ENCODE assay signal across 16 cellular contexts in genomic region chr7:29071203-29071804, GRCh38.
DNase-seq lines count a peak whose midpoint lies in the region; ATAC-seq and TF ChIP-seq lines count a peak whose summit lies in the region.
"Had no signal": no experiment of that assay in that cellular context is flagged by ENCODE, and none has a peak within 500 bp of the region (broad histone marks: within the 10 kb centered on the region; RNA-seq: fewer than 3 reads in every experiment).

No MANE protein-coding gene starts in this region.

- H3K4me3 ChIP-seq in GM23338: no peak overlapping the region
- H3K4me3 ChIP-seq: BLaER1 had no signal

- peak overlapping the region; percentile 62; the same call in 1 of the 2 replicates for H3K27ac ChIP-seq in C4-2B
- H3K27ac ChIP-seq in GM23338 (ENCODE audit: low read depth): no peak overlapping the region
- H3K27ac ChIP-seq: BLaER1 had no signal

- H3K4me3 Mint-ChIP-seq in GM23338: no peak overlapping the region
- H3K4me3 Mint-ChIP-seq: CD8-positive, alpha-beta memory T cell; HFFc6; T-helper 1 cell treated with Interleukin-12 subunit alpha and Interleukin-12 subunit beta and Interleukin-4 antibody, amounts not matched to agents 30 μg/mL and 1 μg/mL, for 36 hours had no signal

- H3K4me1 ChIP-seq in GM23338 (ENCODE audit: insufficient read depth): peaks cover 24% of the 10 kb centered on the region
- H3K4me1 ChIP-seq: BLaER1 had no signal

- no peaks in the 10 kb centered on the region for H3K27me3 ChIP-seq in GM23338 (ENCODE audit: insufficient read depth)
- H3K27me3 ChIP-seq: BLaER1 had no signal

- H2AFZ ChIP-seq in GM23338: no peak overlapping the region

- no peak for TF ChIP-seq CTCF in C4-2B (conservative IDR thresholded peaks at IDR 0.05)
- no peak for TF ChIP-seq CTCF in GM23338 (conservative IDR thresholded peaks at IDR 0.05; ENCODE audit: low read depth in 2 of 2)

- no peaks in the 10 kb centered on the region for H3F3A ChIP-seq in GM23338 (replicated peaks; ENCODE audit: low read depth)

- no peak overlapping the region for H3K27ac Mint-ChIP-seq in GM23338
- H3K27ac Mint-ChIP-seq: CD8-positive, alpha-beta memory T cell; HFFc6; T-helper 1 cell treated with Interleukin-12 subunit alpha and Interleukin-12 subunit beta and Interleukin-4 antibody, amounts not matched to agents 30 μg/mL and 1 μg/mL, for 36 hours had no signal

- peaks cover 2% of the 10 kb centered on the region for H3K27me3 Mint-ChIP-seq in GM23338 (ENCODE audit: insufficient read depth, low read depth, poor library complexity)

- H3K4me2 ChIP-seq in GM23338: peak overlapping the region; percentile 19; the same call in 1 of the 2 replicates
- H3K4me2 ChIP-seq: BLaER1 had no signal

- ATAC-seq in GM23338 (no peak), GM21515 (IDR thresholded peaks at IDR 0.05; ENCODE audit: unreplicated experiment) (no peak), GM18909 (IDR thresholded peaks at IDR 0.05; ENCODE audit: poor library complexity, unreplicated experiment) (no peak)
- ATAC-seq: Panc1 had no signal

- no peak for DNase-seq in GM23338 (ENCODE audit: low spot score)
- DNase-seq in NCI-H69 (lab: John Stamatoyannopoulos, UW): peak; percentile 90
- peak; percentile 67 for DNase-seq in foreskin melanocyte
- DNase-seq in NCI-H2196 (lab: John Stamatoyannopoulos, UW; ENCODE audit: unreplicated experiment): no peak
- no peak for DNase-seq in stimulated activated CD8-positive, alpha-beta memory T cell treated with anti-CD3 and anti-CD28 coated beads, Interleukin-4, amount 100 ng/mL, for 48 hours
- DNase-seq: CD8-positive, alpha-beta memory T cell; HFFc6; NCI-H2081; NCI-H774; SHP77 had no signal

- H3K9me2 ChIP-seq in GM23338 (ENCODE audit: insufficient read depth): no peaks in the 10 kb centered on the region

- no peaks in the 10 kb centered on the region for H4K20me1 ChIP-seq in GM23338 (replicated peaks; ENCODE audit: insufficient read depth)
- H4K20me1 ChIP-seq: BLaER1 had no signal

- H3K36me3 ChIP-seq in GM23338 (ENCODE audit: insufficient read depth): no peaks in the 10 kb centered on the region
- H3K36me3 ChIP-seq: BLaER1 had no signal

- no peaks in the 10 kb centered on the region for H3K36me3 Mint-ChIP-seq in GM23338 (ENCODE audit: low read depth)
- H3K36me3 Mint-ChIP-seq: CD8-positive, alpha-beta memory T cell had no signal

- no peaks in the 10 kb centered on the region for H3K79me2 ChIP-seq in GM23338 (replicated peaks; ENCODE audit: insufficient read depth)

- H3K9me3 Mint-ChIP-seq in GM23338: no peaks in the 10 kb centered on the region
- H3K9me3 Mint-ChIP-seq: CD8-positive, alpha-beta memory T cell; HFFc6; T-helper 1 cell treated with Interleukin-12 subunit alpha and Interleukin-12 subunit beta and Interleukin-4 antibody, amounts not matched to agents 30 μg/mL and 1 μg/mL, for 36 hours had no signal

- H3K4me1 Mint-ChIP-seq in GM23338: peaks cover 28% of the 10 kb centered on the region
- H3K4me1 Mint-ChIP-seq: CD8-positive, alpha-beta memory T cell had no signal

TF ChIP-seq in GM23338, 12 proteins besides CTCF, POLR2A, EP300 and RAD21 (continues in another document):
- no peak for TF ChIP-seq NANOG (IDR thresholded peaks at IDR 0.05; ENCODE audit: borderline replicate concordance)
- no peak for TF ChIP-seq EZH2 (IDR thresholded peaks at IDR 0.05; ENCODE audit: low read depth, unreplicated experiment)
- no peak for TF ChIP-seq EZH2phosphoT487 (IDR thresholded peaks at IDR 0.05; ENCODE audit: unreplicated experiment)
- no peak for TF ChIP-seq ETS1 (IDR thresholded peaks at IDR 0.05)
- TF ChIP-seq STAT1 (IDR thresholded peaks at IDR 0.05; ENCODE audit: unreplicated experiment): no peak
- no peak for TF ChIP-seq ZNF462 (CRISPR knock-in tag; IDR thresholded peaks at IDR 0.05)
- TF ChIP-seq ZNF114 (CRISPR knock-in tag; IDR thresholded peaks at IDR 0.05): no peak
- TF ChIP-seq JUNB (IDR thresholded peaks at IDR 0.05; ENCODE audit: unreplicated experiment): no peak

Comparison
In these comparisons a context has a peak if more than half of its experiments do, and no peak if none do; other contexts are left out.
1. DNase-seq: peak in NCI-H69 (single experiment) and foreskin melanocyte (single experiment); none in GM23338 (single experiment), NCI-H2196 (single experiment) and stimulated activated CD8-positive, alpha-beta memory T cell treated with anti-CD3 and anti-CD28 coated beads, Interleukin-4, amount 100 ng/mL, for 48 hours (single experiment).